Comparison of ENCODE assay signal across 22 cellular contexts in the genomic region with DNA sequence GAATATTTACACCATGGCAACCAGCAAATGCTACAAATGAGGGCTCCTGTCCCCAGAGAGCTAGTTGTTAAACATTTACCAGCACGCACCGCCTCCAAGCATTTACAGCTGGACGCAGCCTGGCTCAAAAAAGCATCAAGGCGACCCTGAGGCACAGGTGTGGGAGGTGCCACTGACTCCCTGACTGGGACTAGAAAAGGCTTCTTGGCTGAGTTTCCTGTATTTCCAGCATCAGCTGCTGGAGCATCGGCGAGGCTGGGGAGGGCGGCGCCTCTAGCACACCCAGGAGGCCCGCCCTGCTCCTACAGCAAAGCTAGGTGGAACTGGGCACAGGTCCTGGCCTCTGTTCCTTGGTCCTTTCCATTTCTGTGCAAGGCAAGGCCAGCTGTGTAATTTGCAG. TPM values are rescaled to one million over a fixed set of nuclear protein-coding genes. Genes with fewer than 3 reads are reported as not detected.
DNase-seq lines count a peak whose midpoint lies in the region; ATAC-seq, FAIRE-seq and TF ChIP-seq lines count a peak whose summit lies in the region.
"Had no signal": no experiment of that assay in that cellular context is flagged by ENCODE, and none has a peak within 500 bp of the region (broad histone marks: within the 10 kb centered on the region; RNA-seq: fewer than 3 reads in every experiment).

No MANE protein-coding gene starts in this region.

- intact Hi-C loops in cardiac septum (cut with DNase I) (no loop called here), left ventricle myocardium superior (cut with micrococcal nuclease) (no loop called here), HepG2 (cut with micrococcal nuclease; ENCODE audit: unreplicated experiment) (no loop called here)

- H3K27me3 ChIP-seq in H1 (replicated peaks in 1 of 4; ENCODE audit: control insufficient read depth in 3 of 4, extremely low read depth in 1 of 4, insufficient read depth in 3 of 4, low read length in 3 of 4) = no peaks in the 10 kb centered on the region
- H3K27me3 ChIP-seq in HepG2 (ENCODE audit: control insufficient read depth in 1 of 2, insufficient read depth in 2 of 2, low read length in 2 of 2) = 0 out of 5 replicates have a peak, but pooled peaks cover 0 to 3% of the 10 kb centered on the region in 2 experiments
- H3K27me3 ChIP-seq: SJSA1 had no signal

- H2BK15ac ChIP-seq in H1 (ENCODE audit: low read length) = no peak overlapping the region

- no peak overlapping the region for H3K27ac ChIP-seq in H1 (ENCODE audit: low read depth, low read length)
- H3K27ac ChIP-seq in HepG2 (ENCODE audit: extremely low read length, insufficient read depth, low read length) = no peak overlapping the region
- H3K27ac ChIP-seq: gastroesophageal sphincter, neutrophil, psoas muscle, SJSA1 had no signal

- no peaks in the 10 kb centered on the region for H3K9me3 ChIP-seq in H1 (ENCODE audit: insufficient read depth in 2 of 2, low read depth in 1 of 2, low read length in 1 of 2)
- no peaks in the 10 kb centered on the region for H3K9me3 ChIP-seq in HepG2 (ENCODE audit: low read length)
- H3K9me3 ChIP-seq: gastroesophageal sphincter, neutrophil, psoas muscle, SJSA1 had no signal

- no peak overlapping the region for H3K4ac ChIP-seq in H1 (replicated peaks; ENCODE audit: insufficient read length, low read depth, low read length)

- H4K5ac ChIP-seq in H1 (ENCODE audit: insufficient read length, low read depth, low read length) = no peak overlapping the region

- H3K23ac ChIP-seq in H1 (ENCODE audit: insufficient read length) = no peak overlapping the region

- H2BK120ac ChIP-seq in H1 (replicated peaks; ENCODE audit: low read depth, low read length) = no peak overlapping the region

- H3K23me2 ChIP-seq in H1 (ENCODE audit: low read depth, low read length) = no peaks in the 10 kb centered on the region

- BruUV-seq in HepG2 (replicated peaks; lab: Mats Ljungman, UMichigan) = no TSS peak

- no peak overlapping the region for H2AK5ac ChIP-seq in H1 (ENCODE audit: low read depth, low read length)

- no peak overlapping the region for H2BK12ac ChIP-seq in H1 (ENCODE audit: low read depth, low read length)

- TF ChIP-seq EP300 in H1 (IDR thresholded peaks at IDR 0.05; ENCODE audit: borderline replicate concordance in 1 of 2, low read depth in 2 of 2, low read length in 2 of 2) (no peak), HepG2 (IDR thresholded peaks at IDR 0.05; ENCODE audit: low read depth in 2 of 2, low read length in 2 of 2) (no peak), HepG2 (CRISPR knock-in tag; IDR thresholded peaks at IDR 0.05; ENCODE audit: borderline replicate concordance) (no peak)

- in situ Hi-C loops in HepG2 (cut with HindIII; ENCODE audit: extremely low pct_ligation_motif_present, low pct_unique_long_range_greater_than_20kb) = no loop called here

- H4K91ac ChIP-seq in H1 (replicated peaks; ENCODE audit: insufficient read length, low read length) = no peak overlapping the region

- H2BK5ac ChIP-seq in H1 (ENCODE audit: low read depth, low read length) = no peak overlapping the region

- H4K20me1 ChIP-seq in H1 (replicated peaks in 1 of 2; ENCODE audit: control insufficient read depth in 1 of 2, insufficient read depth in 2 of 2, low read length in 2 of 2) (no peaks in the 10 kb centered on the region), HepG2 (ENCODE audit: insufficient read depth, low read length) (no peaks in the 10 kb centered on the region)

- H3K9ac ChIP-seq in H1 (replicated peaks in 1 of 4; ENCODE audit: extremely low read depth in 1 of 4, low read depth in 3 of 4, low read length in 3 of 4) (no peak overlapping the region), HepG2 (ENCODE audit: insufficient read depth, low read depth, low read length) (no peak overlapping the region)

- 73% methylated on average over 9 of the region's 9 CpGs; no CpG with 5 or more reads in 1 of the 2 experiments for WGBS in H1 (ENCODE audit: extremely low coverage in 1 of 2, insufficient coverage in 1 of 2, insufficient read length in 1 of 2, insufficient replicate concordance in 2 of 2, low coverage in 1 of 2, low lambda C conversion rate in 2 of 2, missing lambda C conversion rate in 1 of 2), 2 experiments
- 0% methylated on average over 1 of the region's 9 CpGs for WGBS in HepG2 (ENCODE audit: low lambda C conversion rate)

- H3K18ac ChIP-seq in H1 (ENCODE audit: extremely low read depth, low read length) = no peak overlapping the region

- POLR2A ChIA-PET in H1 (lab: Charles Lee; ENCODE audit: partially characterized antibody) = interaction anchor here (1.0 kb wide), 1 partner anchor 17 kb away, joined by 3 read pairs; no protein-coding TSS in a partner anchor
- POLR2A ChIA-PET in HepG2 (lab: Yijun Ruan, JAX) = no interaction called here

- H2AFZ ChIP-seq in H1 (ENCODE audit: low read length) (no peak overlapping the region; the same call in 1 of the 2 replicates), HepG2 (ENCODE audit: low read length) (no peak overlapping the region)

- 0 out of 7 replicates have a peak, but pooled peaks cover 0 to 2% (median 0%) of the 10 kb centered on the region in 4 experiments for H3K4me1 ChIP-seq in H1 (replicated peaks in 1 of 4; ENCODE audit: control insufficient read depth in 3 of 4, insufficient read depth in 4 of 4, low read length in 3 of 4)
- H3K4me1 ChIP-seq in HepG2 (ENCODE audit: insufficient read depth, low read length) = peaks cover 27% of the 10 kb centered on the region
- H3K4me1 ChIP-seq: gastroesophageal sphincter, psoas muscle, SJSA1 had no signal

- no peak overlapping the region for H3K14ac ChIP-seq in H1 (ENCODE audit: insufficient read length)

- TF ChIP-seq RAD21 in H1 (IDR thresholded peaks at IDR 0.05 in 1 of 2, conservative IDR thresholded peaks at IDR 0.05 in 1 of 2; ENCODE audit: low read depth in 2 of 2, low read length in 2 of 2) = peak in 1 of 2 experiments; percentile 13; a peak in 1 of 4 replicates
- no peak for TF ChIP-seq RAD21 in HepG2 (CRISPR knock-in tag; IDR thresholded peaks at IDR 0.05)

- peak; percentile 51 for DNase-seq in cardiac septum (ENCODE audit: low spot score)
- no peak for DNase-seq in left ventricle myocardium superior
- DNase-seq in H1 (ENCODE audit: low read depth in 1 of 2, low spot score in 2 of 2) = no peak
- peak; percentile 30 for DNase-seq in HepG2 (ENCODE audit: low spot score)
- DNase-seq in GF-D8 (lab: John Stamatoyannopoulos, UW) = no peak
- DNase-seq in cerebellum (ENCODE audit: low spot score) = no peak
- DNase-seq: activated CD4-positive, CD25-positive, alpha-beta regulatory T cell treated with anti-CD3 and anti-CD28 coated beads, Interleukin-2, amount 50 U/mL, for 72 hours; activated naive CD4-positive, alpha-beta T cell; activated T-cell treated with anti-CD3 and anti-CD28 coated beads, Interleukin-2, amount 50 U/mL, for 48 hours; effector CD8-positive, alpha-beta T cell; HCEC 1CT; kidney; NCI-H1092 treated with DMSO at 0.1 percent for 48 hours; NCI-H2107; psoas muscle; T-helper 1 cell had no signal

- no peak overlapping the region for H3K56ac ChIP-seq in H1 (replicated peaks; ENCODE audit: insufficient read length, low read depth, low read length)

- CTCF ChIA-PET in H1 (lab: Charles Lee; ENCODE audit: partially characterized antibody) = interaction anchor here (1.4 to 2.0 kb wide), 2 partner anchors 11 to 12 kb away, joined by 3 to 5 read pairs; no protein-coding TSS in a partner anchor
- CTCF ChIA-PET in HepG2 (lab: Yijun Ruan, JAX; ENCODE audit: low intra/inter-chr PET ratio, low total read pairs) = no interaction called here

- peak overlapping the region; percentile 14; the same call in 1 of the 2 replicates for H4K8ac ChIP-seq in H1 (ENCODE audit: extremely low read depth, insufficient read depth, low read length)

- H3K79me2 ChIP-seq in H1 (ENCODE audit: control insufficient read depth in 1 of 2, insufficient read depth in 2 of 2, low read length in 2 of 2) = no peaks in the 10 kb centered on the region
- no peaks in the 10 kb centered on the region for H3K79me2 ChIP-seq in HepG2 (ENCODE audit: insufficient read depth, low read length)

- H3K4me2 ChIP-seq in H1 (ENCODE audit: insufficient read depth in 1 of 2, low read depth in 2 of 2, low read length in 2 of 2) (no peak overlapping the region), HepG2 (ENCODE audit: low read depth, low read length) (peak overlapping the region; percentile 62)

- FAIRE-seq in H1 (lab: Jason Lieb, UNC) (no peak), HepG2 (lab: Jason Lieb, UNC) (no peak)
- FAIRE-seq: GM12892, kidney had no signal

- TF ChIP-seq POLR2A in H1 (IDR thresholded peaks at IDR 0.05; ENCODE audit: control extremely low read depth in 1 of 2, low read depth in 2 of 2, low read length in 2 of 2) = no peak
- TF ChIP-seq POLR2A in HepG2 (IDR thresholded peaks at IDR 0.05; ENCODE audit: insufficient read depth in 1 of 2, low read depth in 2 of 2, low read length in 2 of 2) = no peak

- no peak overlapping the region for H2BK20ac ChIP-seq in H1 (ENCODE audit: low read length)

- no peaks in the 10 kb centered on the region for H3K79me1 ChIP-seq in H1 (ENCODE audit: low read depth, low read length)

- ATAC-seq in left ventricle myocardium superior = no peak
- ATAC-seq in HepG2 = peak; percentile 91
- ATAC-seq in GM19324 (IDR thresholded peaks at IDR 0.05; ENCODE audit: low FRiP score, unreplicated experiment) = no peak
- ATAC-seq in GM19452 (IDR thresholded peaks at IDR 0.05; ENCODE audit: unreplicated experiment) = no peak
- ATAC-seq: gastroesophageal sphincter, psoas muscle had no signal

- TF ChIP-seq CTCF in H1 (IDR thresholded peaks at IDR 0.05; ENCODE audit: control extremely low read depth in 1 of 3, insufficient read depth in 1 of 3, low read depth in 1 of 3, low read length in 3 of 3) (no peak), HepG2 (CRISPR knock-in tag; IDR thresholded peaks at IDR 0.05) (no peak)

- H3K4me3 ChIP-seq in H1 (ENCODE audit: extremely low read depth in 1 of 4, insufficient read depth in 2 of 4, low read depth in 3 of 4, low read length in 4 of 4) (no peak overlapping the region), HepG2 (replicated peaks in 1 of 3; ENCODE audit: insufficient read depth in 1 of 3, low read depth in 2 of 3, low read length in 3 of 3) (peak overlapping the region in 1 of 3 experiments; percentile 56; a peak in 1 of 6 replicates)
- H3K4me3 ChIP-seq: gastroesophageal sphincter, psoas muscle, SJSA1 had no signal

- H3K36me3 ChIP-seq in H1 (ENCODE audit: control insufficient read depth in 2 of 4, insufficient read depth in 4 of 4, low read length in 3 of 4) = no peaks in the 10 kb centered on the region
- no peaks in the 10 kb centered on the region for H3K36me3 ChIP-seq in HepG2 (replicated peaks in 1 of 2; ENCODE audit: control insufficient read depth in 1 of 2, insufficient read depth in 2 of 2, low read length in 2 of 2)
- H3K36me3 ChIP-seq: gastroesophageal sphincter, neutrophil, SJSA1 had no signal

RNA-seq across cellular contexts. Expression of a gene that starts 43.4 kb away (rescaled TPM):
- 25.7 TPM for total RNA-seq in cardiac septum
- total RNA-seq in left ventricle myocardium superior = 25.3 TPM
- 17.7 and 19.9 TPM in 2 replicates for total RNA-seq in H1 (2021; fragmentation: NEBNext Ultra II Directional; extraction: Animal tissue kit (Norgen Biotek cat#: 25700))
- 3.9 and 6.1 TPM in 2 replicates for polyA plus RNA-seq in H1 (2011; rRNA removed)
- 8.0 TPM for polyA plus RNA-seq in H1 (2011; cell fraction: cytosol; rRNA removed)
- polyA plus RNA-seq in H1 (2011; cell fraction: nucleus; rRNA removed) = 4.1 TPM
- 6.9 to 9.3 TPM (median 8.6 TPM) in 4 replicates for polyA plus RNA-seq in H1 (2012, experiment 1 of 2)
- 0.45 TPM for polyA plus RNA-seq in H1 (2012, experiment 2 of 2)
- 9.5 TPM for polyA plus RNA-seq in H1 (2013, experiment 1 of 2)
- polyA plus RNA-seq in H1 (2013, experiment 2 of 2) = 9.7 TPM
- 23.8 and 27.1 TPM in 2 replicates for polyA minus RNA-seq in H1 (2011; rRNA and poly(A)+ RNA removed)
- polyA minus RNA-seq in H1 (2011; cell fraction: cytosol; rRNA and poly(A)+ RNA removed) = 12.5 TPM
- polyA minus RNA-seq in H1 (2011; cell fraction: nucleus; rRNA and poly(A)+ RNA removed) = 30.8 TPM
- total RNA-seq in HepG2 (2016; rRNA removed; fragmentation: Illumina TruSeq; extraction: Trizol) = 19.6 and 20.7 TPM in 2 replicates
- total RNA-seq in HepG2 (2016; cell fraction: cytosol; rRNA removed; fragmentation: Illumina TruSeq; extraction: Trizol; ENCODE audit: low read depth) = 38.1 and 44.9 TPM in 2 replicates
- 19.4 and 21.1 TPM in 2 replicates for total RNA-seq in HepG2 (2016; cell fraction: insoluble cytoplasmic fraction; rRNA removed; fragmentation: Illumina TruSeq; extraction: Trizol)
- total RNA-seq in HepG2 (2016; cell fraction: membrane; rRNA removed; fragmentation: Illumina TruSeq; extraction: Trizol) = 26.2 and 28.8 TPM in 2 replicates
- 22.1 and 22.3 TPM in 2 replicates for total RNA-seq in HepG2 (2016; cell fraction: nucleus; rRNA removed; fragmentation: Illumina TruSeq; extraction: Trizol)
- 9.6 and 10.3 TPM in 2 replicates for polyA plus RNA-seq in HepG2 (2011; rRNA removed)
- polyA plus RNA-seq in HepG2 (2011; cell fraction: cytosol; rRNA removed) = 5.2 and 8.8 TPM in 2 replicates
- polyA plus RNA-seq in HepG2 (2011; cell fraction: nucleus; rRNA removed) = 4.3 and 5.7 TPM in 2 replicates
- polyA plus RNA-seq in HepG2 (2012) = 13.8 and 15.9 TPM in 2 replicates
- 2.2 and 2.6 TPM in 2 replicates for polyA plus RNA-seq in HepG2 (2016; cell fraction: cytosol; fragmentation: Illumina TruSeq; extraction: Trizol; ENCODE audit: low read depth)
- polyA plus RNA-seq in HepG2 (2016; cell fraction: insoluble cytoplasmic fraction; fragmentation: Illumina TruSeq; extraction: Trizol; ENCODE audit: low read depth) = 15.8 and 16.5 TPM in 2 replicates
- polyA plus RNA-seq in HepG2 (2016; cell fraction: membrane; fragmentation: Illumina TruSeq; extraction: Trizol; ENCODE audit: low read depth) = 7.6 and 8.4 TPM in 2 replicates
- 18.8 and 21.5 TPM in 2 replicates for polyA plus RNA-seq in HepG2 (2016; cell fraction: nucleus; fragmentation: Illumina TruSeq; extraction: Trizol; ENCODE audit: insufficient read depth, low read depth)
- polyA minus RNA-seq in HepG2 (2011; rRNA and poly(A)+ RNA removed; ENCODE audit: low replicate concordance) = 14.9 and 19.7 TPM in 2 replicates
- polyA minus RNA-seq in HepG2 (2011; cell fraction: cytosol; rRNA and poly(A)+ RNA removed) = 15.5 and 21.6 TPM in 2 replicates
- polyA minus RNA-seq in HepG2 (2011; cell fraction: nucleus; rRNA and poly(A)+ RNA removed) = 30.3 and 31.8 TPM in 2 replicates
- total RNA-seq in cerebellum = 45.7 TPM

Comparison
In these comparisons a context has a peak if more than half of its experiments do, and no peak if none do; other contexts are left out.
1. DNase-seq: peak in cardiac septum (single experiment) and HepG2 (single experiment); none in left ventricle myocardium superior (single experiment), H1 (0 of 2), GF-D8 (single experiment) and cerebellum (single experiment).